In the genomic region with DNA sequence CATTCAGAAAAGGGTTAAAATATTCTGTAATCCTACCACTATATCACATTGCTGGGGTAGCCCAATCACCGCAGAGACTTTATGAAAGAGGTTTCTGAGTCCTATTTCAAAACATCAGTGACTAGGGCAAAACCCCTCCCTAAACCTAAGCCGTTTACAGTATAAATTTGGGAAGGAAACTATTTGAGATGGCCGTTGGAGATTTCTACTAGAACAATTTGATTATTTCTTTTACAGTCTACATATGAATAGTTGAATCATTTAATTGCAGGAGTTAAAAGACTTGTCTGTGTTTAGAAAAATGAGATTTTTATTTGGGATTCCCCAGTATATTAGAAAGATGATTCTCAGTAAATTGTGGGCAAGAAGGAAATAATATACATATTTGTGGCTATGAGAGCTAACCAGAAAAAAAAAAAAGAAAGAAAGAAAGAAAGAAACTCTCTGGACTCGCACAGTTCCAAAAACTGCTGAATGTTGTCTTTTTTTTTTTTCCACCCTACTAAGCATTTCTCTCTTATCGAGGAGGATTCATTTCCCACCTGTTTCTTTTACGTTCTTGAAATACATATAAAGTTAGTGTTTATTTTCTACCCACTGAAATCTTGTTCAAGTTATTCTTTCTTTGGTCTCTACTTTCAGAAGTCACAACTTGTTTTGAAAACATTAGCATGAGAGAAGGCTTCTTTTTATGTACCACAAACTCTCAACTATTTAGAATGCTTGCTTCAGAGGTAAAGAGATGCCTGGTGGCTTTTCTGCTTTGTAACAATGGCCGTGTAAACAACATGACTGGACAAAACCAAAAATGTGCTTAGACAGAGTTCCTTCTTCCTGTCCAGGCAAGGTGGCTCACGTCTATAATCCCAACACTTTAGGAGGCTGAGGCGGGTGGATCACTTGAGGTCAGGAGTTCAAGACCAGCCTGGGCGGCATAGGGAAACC, we compare ENCODE assay signal across 9 cellular contexts.
A peak's percentile ranks its signal among the peaks of the same experiment; 100 is the strongest.
DNase-seq lines count a peak whose midpoint lies in the region; ATAC-seq and TF ChIP-seq lines count a peak whose summit lies in the region.
"Had no signal": no experiment of that assay in that cellular context is flagged by ENCODE, and none has a peak within 500 bp of the region (broad histone marks: within the 10 kb centered on the region; RNA-seq: fewer than 3 reads in every experiment).

No MANE protein-coding gene starts in this region.

- peaks cover 85% of the 10 kb centered on the region for H3K36me3 Mint-ChIP-seq in activated CD4-positive, alpha-beta memory T cell treated with anti-CD3 and anti-CD28 coated beads, Interleukin-2, amount 10 ng/mL, durations not matched to agents 7 days and 5 days (ENCODE audit: low read depth)

- H3K9ac ChIP-seq in subcutaneous abdominal adipose tissue (ENCODE audit: low read length in 5 of 5) = no peak overlapping the region

- peaks cover 0 to 21% (median 12%) of the 10 kb centered on the region in 5 donors for H3K4me1 ChIP-seq in subcutaneous abdominal adipose tissue (ENCODE audit: control insufficient read depth in 5 of 5, insufficient read depth in 5 of 5, low read length in 5 of 5)

- peaks cover 76% of the 10 kb centered on the region for H3K4me1 Mint-ChIP-seq in activated CD4-positive, alpha-beta memory T cell treated with anti-CD3 and anti-CD28 coated beads, Interleukin-2, amount 10 ng/mL, durations not matched to agents 7 days and 5 days

- no peak for TF ChIP-seq CTCF in RWPE1 (conservative IDR thresholded peaks at IDR 0.05; ENCODE audit: low read depth)

- no peak overlapping the region for H3K4me3 ChIP-seq in subcutaneous abdominal adipose tissue (ENCODE audit: low read depth in 1 of 5, low read length in 5 of 5)

- H3K27ac Mint-ChIP-seq in activated CD4-positive, alpha-beta memory T cell treated with anti-CD3 and anti-CD28 coated beads, Interleukin-2, amount 10 ng/mL, durations not matched to agents 7 days and 5 days = peak overlapping the region; percentile 72

- peaks cover 3% of the 10 kb centered on the region for H3K9me3 Mint-ChIP-seq in activated CD4-positive, alpha-beta memory T cell treated with anti-CD3 and anti-CD28 coated beads, Interleukin-2, amount 10 ng/mL, durations not matched to agents 7 days and 5 days

- H3K27ac ChIP-seq in subcutaneous abdominal adipose tissue (ENCODE audit: low read depth, low read length) = peak overlapping the region; percentile 75
- no peak overlapping the region for H3K27ac ChIP-seq in RWPE1

- POLR2A ChIA-PET in activated CD4-positive, alpha-beta memory T cell treated with anti-CD3 and anti-CD28 coated beads, Interleukin-2, amount 10 ng/mL, durations not matched to agents 7 days and 5 days (lab: Charles Lee) = interaction anchor here (1.1 to 3.5 kb wide), 6 partner anchors 14 to 115 kb away, joined by 3 to 14 read pairs (median 4); no protein-coding TSS in a partner anchor
- POLR2A ChIA-PET in RWPE1 (lab: Yijun Ruan, JAX; ENCODE audit: low non-redundant PET) = no interaction called here

- H3K36me3 ChIP-seq in subcutaneous abdominal adipose tissue (ENCODE audit: control insufficient read depth in 5 of 5, insufficient read depth in 5 of 5, low read length in 5 of 5) = no peaks in the 10 kb centered on the region

- ATAC-seq in activated CD4-positive, CD25-positive, alpha-beta regulatory T cell treated with anti-CD3 and anti-CD28 coated beads, Interleukin-2, amount 50 U/mL, for 24 hours = peak; percentile 34 to 44
- no peak for ATAC-seq in HG03025 (IDR thresholded peaks at IDR 0.05; ENCODE audit: low FRiP score, unreplicated experiment)
- no peak for ATAC-seq in GM21723 (IDR thresholded peaks at IDR 0.05; ENCODE audit: unreplicated experiment)

- no peaks in the 10 kb centered on the region for H3K27me3 ChIP-seq in subcutaneous abdominal adipose tissue (ENCODE audit: control insufficient read depth in 5 of 5, insufficient read depth in 4 of 5, low read length in 5 of 5)

- DNase-seq in activated CD4-positive, CD25-positive, alpha-beta regulatory T cell (lab: John Stamatoyannopoulos, UW) = no peak
- no peak for DNase-seq in activated CD4-positive, alpha-beta memory T cell treated with anti-CD3 and anti-CD28 coated beads, Interleukin-2, amount 10 ng/mL, durations not matched to agents 7 days and 5 days
- peak; percentile 77 for DNase-seq in foreskin melanocyte
- DNase-seq in RWPE1 (ENCODE audit: low spot score) = no peak

- H3K27me3 Mint-ChIP-seq in activated CD4-positive, alpha-beta memory T cell treated with anti-CD3 and anti-CD28 coated beads, Interleukin-2, amount 10 ng/mL, durations not matched to agents 7 days and 5 days = no peaks in the 10 kb centered on the region
- H3K27me3 Mint-ChIP-seq: IgD-negative memory B cell had no signal

- CTCF ChIA-PET in activated CD4-positive, alpha-beta memory T cell treated with anti-CD3 and anti-CD28 coated beads, Interleukin-2, amount 10 ng/mL, durations not matched to agents 7 days and 5 days (lab: Charles Lee) = no interaction called here
- CTCF ChIA-PET in RWPE1 (lab: Yijun Ruan, JAX) = no interaction called here

- no peaks in the 10 kb centered on the region for H3K9me3 ChIP-seq in subcutaneous abdominal adipose tissue (ENCODE audit: control insufficient read depth in 5 of 5, low read length in 5 of 5)

- no peak overlapping the region for H3K4me3 Mint-ChIP-seq in activated CD4-positive, alpha-beta memory T cell treated with anti-CD3 and anti-CD28 coated beads, Interleukin-2, amount 10 ng/mL, durations not matched to agents 7 days and 5 days

Comparison
In these comparisons a context has a peak if more than half of its experiments do, and no peak if none do; other contexts are left out.
1. ATAC-seq: peak in activated CD4-positive, CD25-positive, alpha-beta regulatory T cell treated with anti-CD3 and anti-CD28 coated beads, Interleukin-2, amount 50 U/mL, for 24 hours (2 of 2); none in HG03025 (single experiment) and GM21723 (single experiment).